ENCODE assay signal across 13 cellular contexts in genomic region chr6:148530976-148531375, GRCh38.
DNase-seq lines count a peak whose midpoint lies in the region; ATAC-seq and TF ChIP-seq lines count a peak whose summit lies in the region.
"Had no signal": no experiment of that assay in that cellular context is flagged by ENCODE, and none has a peak within 500 bp of the region (broad histone marks: within the 10 kb centered on the region; RNA-seq: fewer than 3 reads in every experiment).

No MANE protein-coding gene starts in this region.

- no peaks in the 10 kb centered on the region for H3K27me3 ChIP-seq in right atrium auricular region
- H3K27me3 ChIP-seq in neural progenitor cell = no peaks in the 10 kb centered on the region
- H3K27me3 ChIP-seq in CD8-positive, alpha-beta T cell (ENCODE audit: insufficient read depth, low read length) = no peaks in the 10 kb centered on the region

- H3K36me3 ChIP-seq in right atrium auricular region = peaks cover 69% of the 10 kb centered on the region
- no peaks in the 10 kb centered on the region for H3K36me3 ChIP-seq in neural progenitor cell
- no peaks in the 10 kb centered on the region for H3K36me3 ChIP-seq in CD8-positive, alpha-beta T cell (ENCODE audit: insufficient read depth, low read length)

- H3K4me2 ChIP-seq in neural progenitor cell = peak overlapping the region; percentile 19

- TF ChIP-seq CTCF in right atrium auricular region (IDR thresholded peaks at IDR 0.05) = no peak
- no peak for TF ChIP-seq CTCF in neural progenitor cell (IDR thresholded peaks at IDR 0.05)
- no peak for TF ChIP-seq CTCF in CD8-positive, alpha-beta T cell (IDR thresholded peaks at IDR 0.05)

- H3F3A ChIP-seq in neural progenitor cell (ENCODE audit: low read depth) = peaks cover 3% of the 10 kb centered on the region

- DNase-seq in right atrium auricular region (ENCODE audit: low spot score) (no peak), cardiac septum (ENCODE audit: low spot score) (no peak), dermis blood vessel endothelial cell (peak; percentile 57), neural progenitor cell (ENCODE audit: low spot score) (no peak)
- DNase-seq in CD8-positive, alpha-beta T cell = no peak
- DNase-seq in stimulated activated CD4-positive, alpha-beta T cell treated with anti-CD3 and anti-CD28 coated beads, Interleukin-15, amount 100 ng/mL, for 24 hours = no peak
- DNase-seq in activated CD8-positive, alpha-beta T cell treated with anti-CD3 and anti-CD28 coated beads, Interleukin-2, amount 10 ng/mL, durations not matched to agents 7 days and 5 days = no peak
- DNase-seq: aorta; NCI-H2107; stimulated activated CD4-positive, alpha-beta T cell treated with anti-CD3 and anti-CD28 coated beads, Interleukin-4, amount 100 ng/mL, for 24 hours; stimulated activated naive CD8-positive, alpha-beta T cell treated with anti-CD3 and anti-CD28 coated beads, Interleukin-15, amount 100 ng/mL, for 72 hours had no signal

- H3K9me3 ChIP-seq in right atrium auricular region (no peaks in the 10 kb centered on the region), neural progenitor cell (ENCODE audit: low read depth) (no peaks in the 10 kb centered on the region)
- H3K9me3 ChIP-seq in CD8-positive, alpha-beta T cell (ENCODE audit: low read length) = no peaks in the 10 kb centered on the region

- no peak overlapping the region for H3K4me3 Mint-ChIP-seq in neural progenitor cell
- H3K4me3 Mint-ChIP-seq in CD8-positive, alpha-beta T cell = no peak overlapping the region
- H3K4me3 Mint-ChIP-seq in activated CD8-positive, alpha-beta T cell treated with anti-CD3 and anti-CD28 coated beads, Interleukin-2, amount 10 ng/mL, durations not matched to agents 7 days and 5 days = no peak overlapping the region
- H3K4me3 Mint-ChIP-seq: stimulated activated naive CD8-positive, alpha-beta T cell treated with anti-CD3 and anti-CD28 coated beads, Interleukin-15, amount 100 ng/mL, for 72 hours had no signal

- H3K4me3 ChIP-seq in right atrium auricular region (no peak overlapping the region), neural progenitor cell (no peak overlapping the region)
- H3K4me3 ChIP-seq in CD8-positive, alpha-beta T cell (ENCODE audit: low read depth, low read length) = no peak overlapping the region

- POLR2A ChIA-PET in CD8-positive, alpha-beta T cell (lab: Charles Lee) = no interaction called here
- POLR2A ChIA-PET in activated CD8-positive, alpha-beta T cell treated with anti-CD3 and anti-CD28 coated beads, Interleukin-2, amount 10 ng/mL, durations not matched to agents 7 days and 5 days (lab: Charles Lee) = no interaction called here

- intact Hi-C loops in cardiac septum (cut with DNase I) = no loop called here
- intact Hi-C loops in CD8-positive, alpha-beta T cell (cut with DNase I, micrococcal nuclease) = no loop called here

- H3K4me1 ChIP-seq in right atrium auricular region (peaks cover 0 to 37% of the 10 kb centered on the region in 2 donors), neural progenitor cell (peaks cover 10% of the 10 kb centered on the region)
- no peaks in the 10 kb centered on the region for H3K4me1 ChIP-seq in CD8-positive, alpha-beta T cell (ENCODE audit: insufficient read depth, low read length)
- H3K4me1 ChIP-seq: parathyroid adenoma had no signal

- H3K27ac Mint-ChIP-seq in neural progenitor cell = no peak overlapping the region
- no peak overlapping the region for H3K27ac Mint-ChIP-seq in CD8-positive, alpha-beta T cell
- no peak overlapping the region for H3K27ac Mint-ChIP-seq in activated CD8-positive, alpha-beta T cell treated with anti-CD3 and anti-CD28 coated beads, Interleukin-2, amount 10 ng/mL, durations not matched to agents 7 days and 5 days
- H3K27ac Mint-ChIP-seq: stimulated activated naive CD8-positive, alpha-beta T cell treated with anti-CD3 and anti-CD28 coated beads, Interleukin-15, amount 100 ng/mL, for 72 hours had no signal

- peaks cover 20% of the 10 kb centered on the region for H3K4me1 Mint-ChIP-seq in neural progenitor cell
- H3K4me1 Mint-ChIP-seq in CD8-positive, alpha-beta T cell (ENCODE audit: low read depth) = no peaks in the 10 kb centered on the region
- H3K4me1 Mint-ChIP-seq in activated CD8-positive, alpha-beta T cell treated with anti-CD3 and anti-CD28 coated beads, Interleukin-2, amount 10 ng/mL, durations not matched to agents 7 days and 5 days (ENCODE audit: low read depth) = no peaks in the 10 kb centered on the region
- H3K4me1 Mint-ChIP-seq: stimulated activated naive CD8-positive, alpha-beta T cell treated with anti-CD3 and anti-CD28 coated beads, Interleukin-15, amount 100 ng/mL, for 72 hours had no signal

- CTCF ChIA-PET in CD8-positive, alpha-beta T cell (lab: Charles Lee) = no interaction called here
- CTCF ChIA-PET in activated CD8-positive, alpha-beta T cell treated with anti-CD3 and anti-CD28 coated beads, Interleukin-2, amount 10 ng/mL, durations not matched to agents 7 days and 5 days (lab: Charles Lee) = interaction anchor here (1.0 kb wide), 1 partner anchor 77 kb away, joined by 3 read pairs; no protein-coding TSS in a partner anchor

- no peaks in the 10 kb centered on the region for H3K9me3 Mint-ChIP-seq in neural progenitor cell
- H3K9me3 Mint-ChIP-seq in CD8-positive, alpha-beta T cell = no peaks in the 10 kb centered on the region
- no peaks in the 10 kb centered on the region for H3K9me3 Mint-ChIP-seq in activated CD8-positive, alpha-beta T cell treated with anti-CD3 and anti-CD28 coated beads, Interleukin-2, amount 10 ng/mL, durations not matched to agents 7 days and 5 days (ENCODE audit: insufficient read depth)
- H3K9me3 Mint-ChIP-seq: stimulated activated naive CD8-positive, alpha-beta T cell treated with anti-CD3 and anti-CD28 coated beads, Interleukin-15, amount 100 ng/mL, for 72 hours had no signal

- H3K27ac ChIP-seq in right atrium auricular region (peak overlapping the region; percentile 59 to 62), neural progenitor cell (no peak overlapping the region)
- no peak overlapping the region for H3K27ac ChIP-seq in CD8-positive, alpha-beta T cell (ENCODE audit: low read depth, low read length)
- H3K27ac ChIP-seq: parathyroid adenoma had no signal

- peaks cover 62% of the 10 kb centered on the region for H3K36me3 Mint-ChIP-seq in neural progenitor cell
- no peaks in the 10 kb centered on the region for H3K36me3 Mint-ChIP-seq in CD8-positive, alpha-beta T cell
- H3K36me3 Mint-ChIP-seq in activated CD8-positive, alpha-beta T cell treated with anti-CD3 and anti-CD28 coated beads, Interleukin-2, amount 10 ng/mL, durations not matched to agents 7 days and 5 days (ENCODE audit: low read depth) = no peaks in the 10 kb centered on the region

- peaks cover 2% of the 10 kb centered on the region for H3K27me3 Mint-ChIP-seq in neural progenitor cell (ENCODE audit: insufficient read depth, low read depth)
- H3K27me3 Mint-ChIP-seq in CD8-positive, alpha-beta T cell (ENCODE audit: low read depth) = peaks cover 3% of the 10 kb centered on the region
- no peaks in the 10 kb centered on the region for H3K27me3 Mint-ChIP-seq in activated CD8-positive, alpha-beta T cell treated with anti-CD3 and anti-CD28 coated beads, Interleukin-2, amount 10 ng/mL, durations not matched to agents 7 days and 5 days (ENCODE audit: low read depth)
- H3K27me3 Mint-ChIP-seq: stimulated activated naive CD8-positive, alpha-beta T cell treated with anti-CD3 and anti-CD28 coated beads, Interleukin-15, amount 100 ng/mL, for 72 hours had no signal

- ATAC-seq in activated CD4-positive, CD25-positive, alpha-beta regulatory T cell treated with anti-CD3 and anti-CD28 coated beads, Interleukin-2, amount 50 U/mL, for 24 hours = no peak
- no peak for ATAC-seq in CD8-positive, alpha-beta T cell
- no peak for ATAC-seq in activated CD8-positive, alpha-beta T cell treated with anti-CD3 and anti-CD28 coated beads, Interleukin-2, amount 10 ng/mL, durations not matched to agents 7 days and 5 days
- ATAC-seq: stimulated activated naive CD8-positive, alpha-beta T cell treated with anti-CD3 and anti-CD28 coated beads, Interleukin-15, amount 100 ng/mL, for 72 hours had no signal

- H3K79me2 ChIP-seq in neural progenitor cell (ENCODE audit: low read depth) = no peaks in the 10 kb centered on the region
- H3K79me2 ChIP-seq: parathyroid adenoma had no signal

- no peaks in the 10 kb centered on the region for H4K20me1 ChIP-seq in neural progenitor cell (ENCODE audit: low read depth)

- H3K9ac ChIP-seq in neural progenitor cell = no peak overlapping the region
- H3K9ac ChIP-seq: parathyroid adenoma had no signal

- H2AFZ ChIP-seq in neural progenitor cell (replicated peaks) = no peak overlapping the region

Comparison
In these comparisons a context has a peak if more than half of its experiments do, and no peak if none do; other contexts are left out.
1. H3K27ac ChIP-seq: peak in right atrium auricular region (2 of 2); none in neural progenitor cell (single experiment) and CD8-positive, alpha-beta T cell (single experiment).